Comparison of ENCODE assay signal across 11 cellular contexts in the genomic region with DNA sequence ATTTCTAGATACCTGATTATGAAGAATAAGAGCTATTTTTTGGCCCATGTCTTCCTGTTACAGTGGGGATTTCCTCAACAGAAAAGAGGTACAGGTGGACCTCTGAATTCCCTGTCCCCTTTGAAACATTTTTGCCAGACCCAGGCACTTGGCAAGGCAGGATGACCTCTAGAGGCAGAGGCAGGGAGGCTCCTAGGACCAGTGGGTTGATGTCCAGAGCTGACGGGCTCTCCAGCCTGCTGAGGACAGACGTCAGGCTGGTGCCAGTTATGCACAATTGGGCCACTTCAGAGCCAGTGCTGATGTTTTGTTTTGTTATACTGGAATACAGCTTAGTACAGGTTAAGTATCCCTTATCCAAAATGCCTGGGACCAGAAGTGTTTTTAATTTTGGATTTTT. TPM values are rescaled to one million over a fixed set of nuclear protein-coding genes. Genes with fewer than 3 reads are reported as not detected.
A peak's percentile ranks its signal among the peaks of the same experiment; 100 is the strongest.
DNase-seq lines count a peak whose midpoint lies in the region; ATAC-seq and TF ChIP-seq lines count a peak whose summit lies in the region.
"Had no signal": no experiment of that assay in that cellular context is flagged by ENCODE, and none has a peak within 500 bp of the region (broad histone marks: within the 10 kb centered on the region; RNA-seq: fewer than 3 reads in every experiment).

No MANE protein-coding gene starts in this region.

- H3K27me3 Mint-ChIP-seq in brain = no peaks in the 10 kb centered on the region
- H3K27me3 Mint-ChIP-seq: CD4-positive, alpha-beta memory T cell had no signal

- 73% methylated on average over 2 of the region's 2 CpGs for WGBS in hepatocyte (ENCODE audit: low lambda C conversion rate, missing lambda C conversion rate)
- WGBS in prostate gland = 7% methylated on average over 2 of the region's 2 CpGs

- no peak overlapping the region for H3K9ac ChIP-seq in BLaER1

- peaks cover 94% of the 10 kb centered on the region for H3K79me2 ChIP-seq in hepatocyte

- peaks cover 30% of the 10 kb centered on the region for H3K36me3 Mint-ChIP-seq in brain

- peaks cover 100% of the 10 kb centered on the region for H4K20me1 ChIP-seq in BLaER1
- H4K20me1 ChIP-seq in hepatocyte (ENCODE audit: insufficient read depth, poor library complexity, severe bottlenecking) = peaks cover 84% of the 10 kb centered on the region

- H3K4me3 ChIP-seq in BLaER1 = no peak overlapping the region
- no peak overlapping the region for H3K4me3 ChIP-seq in hepatocyte
- H3K4me3 ChIP-seq in prostate gland = no peak overlapping the region

- ATAC-seq in GM18907 (IDR thresholded peaks at IDR 0.05; ENCODE audit: unreplicated experiment) (no peak), GM21786 (IDR thresholded peaks at IDR 0.05; ENCODE audit: unreplicated experiment) (no peak)

- no peak for TF ChIP-seq POLR2A in prostate gland (IDR thresholded peaks at IDR 0.05)

- H3K9me3 ChIP-seq in BLaER1 (no peaks in the 10 kb centered on the region), hepatocyte (ENCODE audit: low read depth) (no peaks in the 10 kb centered on the region), prostate gland (no peaks in the 10 kb centered on the region)

- 0 out of 2 replicates have a peak overlapping the region, but pooled peaks have one; percentile 23 for H3K27ac ChIP-seq in BLaER1
- peak overlapping the region; percentile 97 for H3K27ac ChIP-seq in hepatocyte
- peak overlapping the region; percentile 76 to 81 for H3K27ac ChIP-seq in prostate gland

- H2AFZ ChIP-seq in hepatocyte = no peak overlapping the region

- intact Hi-C loops in prostate gland (cut with DNase I) = no loop called here

- TF ChIP-seq CTCF in brain (conservative IDR thresholded peaks at IDR 0.05) (no peak), hepatocyte (IDR thresholded peaks at IDR 0.05; ENCODE audit: poor library complexity) (no peak), prostate gland (IDR thresholded peaks at IDR 0.05) (no peak)

- H3K9me2 ChIP-seq in hepatocyte (replicated peaks; ENCODE audit: insufficient read depth) = no peaks in the 10 kb centered on the region

- H3K4me1 ChIP-seq in BLaER1 (peaks cover 99% of the 10 kb centered on the region), hepatocyte (ENCODE audit: insufficient read depth) (peaks cover 84% of the 10 kb centered on the region), prostate gland (replicated peaks) (peaks cover 41% of the 10 kb centered on the region)

- peak overlapping the region; percentile 32 to 79 (median 59) for H3K4me3 Mint-ChIP-seq in brain
- H3K4me3 Mint-ChIP-seq: CD4-positive, alpha-beta memory T cell had no signal

- no peaks in the 10 kb centered on the region for H3K27me3 ChIP-seq in BLaER1
- no peaks in the 10 kb centered on the region for H3K27me3 ChIP-seq in hepatocyte
- no peaks in the 10 kb centered on the region for H3K27me3 ChIP-seq in prostate gland (replicated peaks; ENCODE audit: insufficient read depth)

- peak overlapping the region; percentile 75 to 100 (median 94) for H3K27ac Mint-ChIP-seq in brain

- peaks cover 85% of the 10 kb centered on the region for H3K36me3 ChIP-seq in BLaER1
- H3K36me3 ChIP-seq in hepatocyte (replicated peaks; ENCODE audit: insufficient read depth, low read depth) = no peaks in the 10 kb centered on the region
- H3K36me3 ChIP-seq in prostate gland = no peaks in the 10 kb centered on the region

- no peaks in the 10 kb centered on the region for H3K9me3 Mint-ChIP-seq in brain
- H3K9me3 Mint-ChIP-seq: CD4-positive, alpha-beta memory T cell had no signal

- H3K4me2 ChIP-seq in BLaER1 (peak overlapping the region; percentile 57), hepatocyte (peak overlapping the region; percentile 70)

- DNase-seq in hepatocyte (ENCODE audit: low spot score) = no peak
- no peak for DNase-seq in prostate gland (ENCODE audit: low spot score)
- DNase-seq in NCI-H1930 (lab: John Stamatoyannopoulos, UW) = no peak
- DNase-seq in NCI-H345 treated with DMSO at 0.1 percent for 48 hours (lab: John Stamatoyannopoulos, UW; ENCODE audit: unreplicated experiment) = no peak
- DNase-seq: CD4-positive, alpha-beta memory T cell; kidney glomerular epithelial cell; NCI-H2081 treated with DMSO at 0.1 percent for 48 hours had no signal

- H3K4me1 Mint-ChIP-seq in brain = peaks cover 95% of the 10 kb centered on the region

RNA-seq across cellular contexts. Expression of a gene that starts 18.5 kb away (rescaled TPM):
- polyA plus RNA-seq in brain (ENCODE audit: insufficient read depth, low read depth, low replicate concordance) (not detected), hepatocyte (not detected in 2 replicates)
- total RNA-seq in hepatocyte (not detected in 2 replicates), prostate gland (under 1 TPM in 1 of 2 donors, not detected in 1; 0.46 TPM)
- total RNA-seq: CD4-positive, alpha-beta memory T cell had no signal
- polyA plus RNA-seq: CD4-positive, alpha-beta memory T cell had no signal

Comparison
In these comparisons a context has a peak if more than half of its experiments do, and no peak if none do; other contexts are left out.
1. H3K27ac ChIP-seq: peak in every context shown above with its lines; median percentile 97 in hepatocyte; 78 in prostate gland; 23 in BLaER1.